Comparison of ENCODE assay signal across 8 cellular contexts in genomic region chr2:36359006-36359580, GRCh38. TPM values are rescaled to one million over a fixed set of nuclear protein-coding genes. Genes with fewer than 3 reads are reported as not detected.
DNase-seq lines count a peak whose midpoint lies in the region; ATAC-seq, FAIRE-seq and TF ChIP-seq lines count a peak whose summit lies in the region.

No MANE protein-coding gene starts in this region.

- TF ChIP-seq POLR2A in endothelial cell of umbilical vein (IDR thresholded peaks at IDR 0.05; ENCODE audit: low read depth, low read length) (no peak), sigmoid colon (IDR thresholded peaks at IDR 0.05) (no peak)

- peaks cover 25% of the 10 kb centered on the region for H3F3A ChIP-seq in DOHH2 (ENCODE audit: control insufficient read depth, insufficient read depth)

- H3K9me1 ChIP-seq in endothelial cell of umbilical vein (replicated peaks; ENCODE audit: control insufficient read depth, extremely low read depth, insufficient read depth, low read length): no peaks in the 10 kb centered on the region

- no peak overlapping the region for H2AFZ ChIP-seq in endothelial cell of umbilical vein (ENCODE audit: low read depth, low read length)

- no peaks in the 10 kb centered on the region for H3K27me3 ChIP-seq in DOHH2 (ENCODE audit: control insufficient read depth, low read length)
- H3K27me3 ChIP-seq in endothelial cell of umbilical vein (ENCODE audit: control insufficient read depth in 2 of 2, insufficient read depth in 2 of 2, low read length in 2 of 2): no peaks in the 10 kb centered on the region
- no peaks in the 10 kb centered on the region for H3K27me3 ChIP-seq in sigmoid colon

- H3K4me1 ChIP-seq in DOHH2 (ENCODE audit: control insufficient read depth, low read length) (peaks cover 69% of the 10 kb centered on the region), endothelial cell of umbilical vein (ENCODE audit: control insufficient read depth, extremely low read depth, insufficient read depth, low read length) (peaks cover 59% of the 10 kb centered on the region), sigmoid colon (peaks cover 0 to 81% (median 55%) of the 10 kb centered on the region in 4 donors)

- H3K36me3 ChIP-seq in DOHH2 (ENCODE audit: control insufficient read depth, low read length) (peaks cover 36% of the 10 kb centered on the region), endothelial cell of umbilical vein (ENCODE audit: control insufficient read depth in 2 of 2, extremely low read depth in 1 of 2, insufficient read depth in 2 of 2, low read length in 2 of 2) (peaks cover 0 to 8% of the 10 kb centered on the region in 2 experiments), sigmoid colon (no peaks in the 10 kb centered on the region)

- H3K9ac ChIP-seq in endothelial cell of umbilical vein (replicated peaks; ENCODE audit: extremely low read depth, insufficient read depth, low read length): peak overlapping the region; percentile 92

- FAIRE-seq in endothelial cell of umbilical vein (lab: Jason Lieb, UNC): no peak

- H3K27ac ChIP-seq in DOHH2 (ENCODE audit: low read depth, low read length) (peak overlapping the region; percentile 96; the same call in 1 of the 2 replicates), endothelial cell of umbilical vein (ENCODE audit: insufficient read depth, low read depth, low read length) (peak overlapping the region; percentile 67), sigmoid colon (peak overlapping the region in 3 of 4 donors; percentile 89 to 96 (median 95))

- H3K9me3 ChIP-seq in DOHH2 (ENCODE audit: control insufficient read depth, insufficient read depth, low read length) (no peaks in the 10 kb centered on the region), endothelial cell of umbilical vein (replicated peaks; ENCODE audit: control insufficient read depth, insufficient read depth, low read length) (no peaks in the 10 kb centered on the region), sigmoid colon (no peaks in the 10 kb centered on the region)

- DNase-seq in NAMALWA (ENCODE audit: low spot score): peak; percentile 28
- peak; percentile 45 for DNase-seq in endothelial cell of umbilical vein (ENCODE audit: low read depth, low spot score)
- no peak for DNase-seq in sigmoid colon
- DNase-seq in EL: no peak

- TF ChIP-seq EP300 in sigmoid colon (IDR thresholded peaks at IDR 0.05): no peak

- CTCF ChIA-PET in endothelial cell of umbilical vein (lab: Charles Lee): interaction anchor here (1.1 to 2.4 kb wide), 6 partner anchors 10 to 151 kb away, joined by 3 to 11 read pairs (median 8); no protein-coding TSS in a partner anchor

- no peaks in the 10 kb centered on the region for H3K9me2 ChIP-seq in DOHH2 (replicated peaks; ENCODE audit: control insufficient read depth, low read length)

- dilution Hi-C loops in endothelial cell of umbilical vein (cut with MboI; ENCODE audit: extremely low pct_ligation_motif_present, low sequenced_read_pairs): no loop called here

- intact Hi-C loops in endothelial cell of umbilical vein (cut with micrococcal nuclease) (loop anchor here (2.0 kb wide), 1 partner anchor 30 kb away; no protein-coding TSS in a partner anchor), sigmoid colon (cut with DNase I) (no loop called here)

- H3K4me3 ChIP-seq in DOHH2 (ENCODE audit: low read length) (peak overlapping the region; percentile 97), endothelial cell of umbilical vein (replicated peaks in 1 of 3; ENCODE audit: insufficient read depth in 1 of 3, low read depth in 1 of 3, low read length in 3 of 3) (peak overlapping the region; percentile 40 to 96 (median 85)), sigmoid colon (peak overlapping the region in 3 of 4 donors; percentile 84 to 91 (median 90))

- POLR2A ChIA-PET in endothelial cell of umbilical vein (lab: Charles Lee): interaction anchor here (1.1 to 1.3 kb wide), 3 partner anchors 13 to 132 kb away, joined by 3 to 4 read pairs (median 4); no protein-coding TSS in a partner anchor

- TF ChIP-seq CTCF in DOHH2 (IDR thresholded peaks at IDR 0.05; ENCODE audit: low read depth, low read length, poor library complexity, severe bottlenecking): peak; percentile 62
- peak; percentile 4 to 9 for TF ChIP-seq CTCF in endothelial cell of umbilical vein (IDR thresholded peaks at IDR 0.05; ENCODE audit: extremely low read depth in 1 of 2, insufficient read depth in 1 of 2, low read depth in 1 of 2, low read length in 2 of 2)
- peak in 1 of 4 experiments; percentile 32 for TF ChIP-seq CTCF in sigmoid colon (IDR thresholded peaks at IDR 0.05)

- peak overlapping the region; percentile 97 for H3K4me2 ChIP-seq in DOHH2 (ENCODE audit: low read length)
- peak overlapping the region; percentile 98 for H3K4me2 ChIP-seq in endothelial cell of umbilical vein (ENCODE audit: insufficient read depth, low read length)

- ATAC-seq in HG03520 (IDR thresholded peaks at IDR 0.05; ENCODE audit: unreplicated experiment) (no peak), HG03442 (IDR thresholded peaks at IDR 0.05; ENCODE audit: unreplicated experiment) (no peak), HG02973 (IDR thresholded peaks at IDR 0.05; ENCODE audit: unreplicated experiment) (no peak)

- BruUV-seq in endothelial cell of umbilical vein (replicated peaks; lab: Mats Ljungman, UMichigan): no TSS peak

- peaks cover 47% of the 10 kb centered on the region for H4K20me1 ChIP-seq in DOHH2 (ENCODE audit: control insufficient read depth, insufficient read depth, low read depth, low read length)
- H4K20me1 ChIP-seq in endothelial cell of umbilical vein (replicated peaks; ENCODE audit: control insufficient read depth, extremely low read depth, insufficient read depth, low read length): peaks cover 7% of the 10 kb centered on the region

- H3K79me2 ChIP-seq in DOHH2 (ENCODE audit: control insufficient read depth, low read length) (peaks cover 75% of the 10 kb centered on the region), endothelial cell of umbilical vein (ENCODE audit: control insufficient read depth, insufficient read depth, low read length) (peaks cover 98% of the 10 kb centered on the region)

- WGBS in sigmoid colon, 2 donors: 18 to 43% methylated on average over 6 of the region's 6 CpGs

TF ChIP-seq in endothelial cell of umbilical vein, 7 proteins besides CTCF, POLR2A, EP300 and RAD21:
- TF ChIP-seq GATA2 (IDR thresholded peaks at IDR 0.05; ENCODE audit: insufficient read depth, insufficient read length, low read depth, low read length) (no peak), POLR2AphosphoS5 (IDR thresholded peaks at IDR 0.05; ENCODE audit: insufficient read depth, low read depth, low read length) (no peak), MYC (IDR thresholded peaks at IDR 0.05; ENCODE audit: low read depth, low read length) (no peak), FOS (IDR thresholded peaks at IDR 0.05; ENCODE audit: borderline replicate concordance, insufficient read depth, low read length) (no peak), MAX (IDR thresholded peaks at IDR 0.05; ENCODE audit: insufficient read depth, insufficient read length) (no peak), EZH2 (IDR thresholded peaks at IDR 0.05; ENCODE audit: borderline replicate concordance, low read depth, low read length, severe bottlenecking) (no peak), JUN (IDR thresholded peaks at IDR 0.05; ENCODE audit: borderline replicate concordance, insufficient read depth, insufficient read length, low read depth) (no peak)

RNA-seq across cellular contexts. Expression of gene CRIM1, which starts 3.5 kb away (rescaled TPM):
- 649 and 675 TPM in 2 replicates for total RNA-seq in endothelial cell of umbilical vein
- polyA plus RNA-seq in endothelial cell of umbilical vein: 422 and 462 TPM in 2 replicates
- polyA plus RNA-seq in endothelial cell of umbilical vein (2011; cell fraction: cytosol; rRNA removed): 397 and 400 TPM in 2 replicates
- polyA plus RNA-seq in endothelial cell of umbilical vein (2011; cell fraction: nucleus; rRNA removed): 406 and 467 TPM in 2 replicates
- 369 and 389 TPM in 2 replicates for polyA plus RNA-seq in endothelial cell of umbilical vein (2012)
- polyA minus RNA-seq in endothelial cell of umbilical vein: 1,644 and 1,810 TPM in 2 replicates
- polyA minus RNA-seq in endothelial cell of umbilical vein (2011; cell fraction: cytosol; rRNA and poly(A)+ RNA removed): 271 TPM
- 1,549 and 1,599 TPM in 2 replicates for polyA minus RNA-seq in endothelial cell of umbilical vein (2011; cell fraction: nucleus; rRNA and poly(A)+ RNA removed)
- 100 to 1,000 TPM in 1 of 4 donors, 10 to 100 TPM in 3; 55.6 to 148 (median 64.2) TPM for total RNA-seq in sigmoid colon
- 10 to 100 TPM in 1 of 3 donors, 1 to 10 TPM in 2; 3.0 to 14.8 (median 3.9) TPM for polyA plus RNA-seq in sigmoid colon

Comparison
In these comparisons a context has a peak if more than half of its experiments do, and no peak if none do; other contexts are left out.
1. DNase-seq: peak in NAMALWA (single experiment) and endothelial cell of umbilical vein (single experiment); none in sigmoid colon (single experiment) and EL (single experiment).
2. Peak in every context shown above with its lines, with median percentiles within 50 percentile points of each other: H3K27ac ChIP-seq and H3K4me3 ChIP-seq.